ENCODE assay signal across 1 cellular context in genomic region chr6:50187212-50188055, GRCh38.
TF ChIP-seq lines count a peak whose summit lies in the region.

No MANE protein-coding gene starts in this region.

TF ChIP-seq in WTC11, 78 proteins besides CTCF, POLR2A, EP300 and RAD21 (continued from another document):
- TF ChIP-seq ATF2 (CRISPR knock-in tag; IDR thresholded peaks at IDR 0.05; ENCODE audit: borderline replicate concordance, low read depth), result no peak
- TF ChIP-seq ZNF532 (CRISPR knock-in tag; IDR thresholded peaks at IDR 0.05; ENCODE audit: borderline replicate concordance), result no peak
- TF ChIP-seq OVOL2 (CRISPR knock-in tag; IDR thresholded peaks at IDR 0.05; ENCODE audit: borderline replicate concordance), result no peak
- no peak for TF ChIP-seq CBFB (CRISPR knock-in tag; IDR thresholded peaks at IDR 0.05; ENCODE audit: low read depth)
- TF ChIP-seq ERG (CRISPR knock-in tag; IDR thresholded peaks at IDR 0.05), result no peak
- TF ChIP-seq NFATC4 (CRISPR knock-in tag; IDR thresholded peaks at IDR 0.05), result no peak
- TF ChIP-seq PRDM15 (CRISPR knock-in tag; IDR thresholded peaks at IDR 0.05), result no peak
- no peak for TF ChIP-seq ATF1 (CRISPR knock-in tag; IDR thresholded peaks at IDR 0.05)
